ENCODE assay signal across 28 cellular contexts in the genomic region with DNA sequence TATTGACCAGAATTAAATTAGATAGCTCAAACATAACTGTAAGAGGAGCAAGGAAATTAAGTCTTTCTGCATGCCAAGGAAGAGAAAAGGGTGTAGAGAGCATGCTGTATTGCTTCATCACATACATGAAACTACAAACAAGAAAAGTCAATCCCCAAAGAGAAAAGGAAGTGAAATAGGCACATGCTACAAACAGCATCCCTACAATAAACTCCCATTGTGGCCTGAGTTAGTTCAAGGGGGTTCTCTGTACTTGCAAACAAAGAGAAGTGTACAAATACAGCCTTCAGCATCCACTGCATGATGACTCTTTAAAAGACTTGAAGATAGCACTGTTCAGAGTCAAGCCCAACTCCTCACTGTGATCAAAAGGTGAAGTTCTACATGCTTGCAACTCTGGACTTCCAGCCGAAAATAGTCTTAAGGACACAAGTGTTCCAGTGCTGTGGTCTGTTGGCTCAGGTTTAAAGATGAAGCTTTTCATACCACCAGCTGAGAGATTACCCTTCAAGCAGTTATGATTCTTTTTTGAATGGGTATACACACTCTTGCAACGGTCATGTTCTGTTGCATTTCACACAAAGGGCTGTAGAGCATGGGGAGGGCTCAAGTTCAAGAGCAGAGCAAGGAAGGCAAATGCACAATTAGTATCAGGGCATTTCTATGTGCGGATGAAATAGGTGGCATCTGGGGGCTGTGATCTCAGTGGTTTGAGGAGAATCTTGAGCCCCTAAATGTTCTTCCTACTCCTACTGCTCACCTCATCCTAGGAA.
DNase-seq lines count a peak whose midpoint lies in the region; ATAC-seq and TF ChIP-seq lines count a peak whose summit lies in the region.
"Had no signal": no experiment of that assay in that cellular context is flagged by ENCODE, and none has a peak within 500 bp of the region (broad histone marks: within the 10 kb centered on the region; RNA-seq: fewer than 3 reads in every experiment).

No MANE protein-coding gene starts in this region.

- no peak overlapping the region for H3K9ac ChIP-seq in OCI-LY3 (ENCODE audit: low read length)
- H3K9ac ChIP-seq: parathyroid adenoma had no signal

- ATAC-seq in GM21723 (IDR thresholded peaks at IDR 0.05; ENCODE audit: unreplicated experiment) (peak; percentile 47), HG03439 (IDR thresholded peaks at IDR 0.05; ENCODE audit: unreplicated experiment) (no peak)
- ATAC-seq: activated CD4-positive, alpha-beta T cell treated with anti-CD3 and anti-CD28 coated beads for 36 hours; activated CD8-positive, alpha-beta T cell treated with anti-CD3 and anti-CD28 coated beads, Interleukin-2, amount 10 ng/mL, durations not matched to agents 7 days and 5 days; effector memory CD8-positive, alpha-beta T cell; left lobe of liver; stimulated activated naive CD8-positive, alpha-beta T cell treated with anti-CD3 and anti-CD28 coated beads, Interleukin-15, Interleukin-2, amounts not matched to agents 100 U/mL and 50 U/mL, for 24 hours had no signal

- H3K4me1 ChIP-seq in OCI-LY3 (ENCODE audit: low read length) (peaks cover 31% of the 10 kb centered on the region), hepatocyte (ENCODE audit: insufficient read depth) (no peaks in the 10 kb centered on the region)
- H3K4me1 ChIP-seq: HAP-1, parathyroid adenoma, testis had no signal

- H3K4me3 ChIP-seq in OCI-LY3 (ENCODE audit: low read length), result 0 out of 2 replicates have a peak overlapping the region, but pooled peaks have one; percentile 22
- no peak overlapping the region for H3K4me3 ChIP-seq in hepatocyte
- H3K4me3 ChIP-seq: coronary artery, HAP-1, skin epidermis, testis had no signal

- H2AFZ ChIP-seq in OCI-LY3 (ENCODE audit: low read depth, low read length) (no peak overlapping the region), hepatocyte (no peak overlapping the region)
- H2AFZ ChIP-seq: parathyroid adenoma had no signal

- H3K9me2 ChIP-seq in hepatocyte (replicated peaks; ENCODE audit: insufficient read depth), result no peaks in the 10 kb centered on the region

- no peaks in the 10 kb centered on the region for H3K9me3 ChIP-seq in OCI-LY3 (ENCODE audit: insufficient read depth, low read length)
- no peaks in the 10 kb centered on the region for H3K9me3 ChIP-seq in hepatocyte (ENCODE audit: low read depth)
- H3K9me3 ChIP-seq: HAP-1, testis had no signal

- H3K79me2 ChIP-seq in OCI-LY3 (ENCODE audit: low read length) (no peaks in the 10 kb centered on the region), hepatocyte (no peaks in the 10 kb centered on the region)
- H3K79me2 ChIP-seq: parathyroid adenoma had no signal

- H3K27me3 ChIP-seq in OCI-LY3 (ENCODE audit: low read depth, low read length) (peaks cover 7% of the 10 kb centered on the region), hepatocyte (no peaks in the 10 kb centered on the region)
- H3K27me3 ChIP-seq: testis had no signal

- WGBS in hepatocyte (ENCODE audit: low lambda C conversion rate, missing lambda C conversion rate), result 92% methylated on average over 3 of the region's 3 CpGs

- DNase-seq in NOMO-1 treated with DMSO at 0.1 percent for 48 hours (lab: John Stamatoyannopoulos, UW; ENCODE audit: unreplicated experiment) (peak; percentile 57), NOMO-1 treated with dmso at 0.1 percent for 144 hours (lab: John Stamatoyannopoulos, UW; ENCODE audit: unreplicated experiment) (no peak), GOT3 (lab: John Stamatoyannopoulos, UW) (no peak), hepatocyte (ENCODE audit: low spot score) (no peak), A172 (ENCODE audit: low spot score) (no peak)
- DNase-seq: 8988T; activated CD4-positive, alpha-beta T cell treated with anti-CD3 and anti-CD28 coated beads for 36 hours; activated CD8-positive, alpha-beta T cell treated with anti-CD3 and anti-CD28 coated beads, Interleukin-2, amount 10 ng/mL, durations not matched to agents 7 days and 5 days; activated naive CD4-positive, alpha-beta T cell treated with anti-CD3 and anti-CD28 coated beads for 36 hours; caudate nucleus; CD4-positive, CD25-positive, alpha-beta regulatory T cell; effector memory CD8-positive, alpha-beta T cell; glutamatergic neuron; IMR-90; NCI-H1092; NCI-H2029; NCI-H524; SIG-M5; stimulated activated naive CD8-positive, alpha-beta T cell treated with anti-CD3 and anti-CD28 coated beads, Interleukin-15, Interleukin-2, amounts not matched to agents 100 U/mL and 50 U/mL, for 24 hours; testis had no signal

- H3K27ac ChIP-seq in OCI-LY3 (ENCODE audit: low read length) (no peak overlapping the region; the same call in 1 of the 2 replicates), hepatocyte (no peak overlapping the region)
- H3K27ac ChIP-seq: coronary artery, parathyroid adenoma, skin epidermis, testis had no signal

- H3K36me3 ChIP-seq in OCI-LY3 (replicated peaks; ENCODE audit: low read depth, low read length), result no peaks in the 10 kb centered on the region
- H3K36me3 ChIP-seq in hepatocyte (replicated peaks; ENCODE audit: insufficient read depth, low read depth), result no peaks in the 10 kb centered on the region
- H3K36me3 ChIP-seq: HAP-1 had no signal

- H3K4me2 ChIP-seq in OCI-LY3 (ENCODE audit: low read length) (peak overlapping the region; percentile 55), hepatocyte (no peak overlapping the region)

- no peaks in the 10 kb centered on the region for H4K20me1 ChIP-seq in OCI-LY3 (ENCODE audit: insufficient read depth, low read length)
- no peaks in the 10 kb centered on the region for H4K20me1 ChIP-seq in hepatocyte (ENCODE audit: insufficient read depth, poor library complexity, severe bottlenecking)

- TF ChIP-seq CTCF in OCI-LY3 (IDR thresholded peaks at IDR 0.05; ENCODE audit: low read depth, low read length), result no peak
- no peak for TF ChIP-seq CTCF in hepatocyte (IDR thresholded peaks at IDR 0.05; ENCODE audit: poor library complexity)
